Comparison of ENCODE assay signal across 1 cellular context in the genomic region with DNA sequence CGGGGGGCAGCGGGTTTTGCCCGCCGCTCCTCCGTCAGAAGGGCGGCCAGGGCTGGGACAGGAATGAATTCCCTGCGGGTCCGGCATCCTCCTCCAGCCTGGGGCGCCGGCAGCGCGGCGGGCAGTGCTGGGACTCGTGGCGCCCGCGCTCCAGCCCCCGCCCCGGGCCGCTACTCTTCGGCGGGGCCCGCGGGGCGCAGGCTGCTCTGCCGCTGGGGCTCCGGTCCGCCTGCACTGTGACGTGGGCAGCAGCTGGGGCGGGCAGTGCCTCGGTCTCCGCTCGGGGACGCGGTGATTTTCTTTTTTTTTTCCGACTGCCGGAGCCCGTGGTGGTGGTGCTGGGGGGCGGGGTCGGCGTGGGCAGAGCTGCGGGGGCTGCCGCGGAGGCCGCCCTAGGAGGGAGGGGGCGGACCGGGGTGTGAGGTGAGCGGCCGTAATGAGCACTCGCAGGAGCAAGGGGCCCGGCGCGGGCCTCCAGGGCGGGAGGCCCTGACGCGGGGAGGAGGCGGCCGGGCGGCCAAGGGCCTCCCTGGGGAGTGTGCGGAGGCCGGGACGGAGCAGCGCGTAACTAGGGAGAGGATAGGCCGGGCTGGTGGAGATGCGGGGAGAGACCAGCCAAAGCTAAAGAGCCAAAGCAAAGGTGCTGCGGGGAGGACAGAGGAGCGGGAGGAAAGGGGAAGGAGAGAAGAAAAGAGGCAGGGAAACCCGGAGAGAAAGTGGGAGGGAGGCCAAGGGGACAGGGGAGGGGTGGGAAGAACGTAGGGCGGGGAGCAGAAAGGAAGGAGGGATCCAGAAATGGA.
TF ChIP-seq lines count a peak whose summit lies in the region.

No MANE protein-coding gene starts in this region.

TF ChIP-seq in GM23338, 12 proteins besides CTCF, POLR2A, EP300 and RAD21 (continued from another document):
- TF ChIP-seq, protein P1, sequence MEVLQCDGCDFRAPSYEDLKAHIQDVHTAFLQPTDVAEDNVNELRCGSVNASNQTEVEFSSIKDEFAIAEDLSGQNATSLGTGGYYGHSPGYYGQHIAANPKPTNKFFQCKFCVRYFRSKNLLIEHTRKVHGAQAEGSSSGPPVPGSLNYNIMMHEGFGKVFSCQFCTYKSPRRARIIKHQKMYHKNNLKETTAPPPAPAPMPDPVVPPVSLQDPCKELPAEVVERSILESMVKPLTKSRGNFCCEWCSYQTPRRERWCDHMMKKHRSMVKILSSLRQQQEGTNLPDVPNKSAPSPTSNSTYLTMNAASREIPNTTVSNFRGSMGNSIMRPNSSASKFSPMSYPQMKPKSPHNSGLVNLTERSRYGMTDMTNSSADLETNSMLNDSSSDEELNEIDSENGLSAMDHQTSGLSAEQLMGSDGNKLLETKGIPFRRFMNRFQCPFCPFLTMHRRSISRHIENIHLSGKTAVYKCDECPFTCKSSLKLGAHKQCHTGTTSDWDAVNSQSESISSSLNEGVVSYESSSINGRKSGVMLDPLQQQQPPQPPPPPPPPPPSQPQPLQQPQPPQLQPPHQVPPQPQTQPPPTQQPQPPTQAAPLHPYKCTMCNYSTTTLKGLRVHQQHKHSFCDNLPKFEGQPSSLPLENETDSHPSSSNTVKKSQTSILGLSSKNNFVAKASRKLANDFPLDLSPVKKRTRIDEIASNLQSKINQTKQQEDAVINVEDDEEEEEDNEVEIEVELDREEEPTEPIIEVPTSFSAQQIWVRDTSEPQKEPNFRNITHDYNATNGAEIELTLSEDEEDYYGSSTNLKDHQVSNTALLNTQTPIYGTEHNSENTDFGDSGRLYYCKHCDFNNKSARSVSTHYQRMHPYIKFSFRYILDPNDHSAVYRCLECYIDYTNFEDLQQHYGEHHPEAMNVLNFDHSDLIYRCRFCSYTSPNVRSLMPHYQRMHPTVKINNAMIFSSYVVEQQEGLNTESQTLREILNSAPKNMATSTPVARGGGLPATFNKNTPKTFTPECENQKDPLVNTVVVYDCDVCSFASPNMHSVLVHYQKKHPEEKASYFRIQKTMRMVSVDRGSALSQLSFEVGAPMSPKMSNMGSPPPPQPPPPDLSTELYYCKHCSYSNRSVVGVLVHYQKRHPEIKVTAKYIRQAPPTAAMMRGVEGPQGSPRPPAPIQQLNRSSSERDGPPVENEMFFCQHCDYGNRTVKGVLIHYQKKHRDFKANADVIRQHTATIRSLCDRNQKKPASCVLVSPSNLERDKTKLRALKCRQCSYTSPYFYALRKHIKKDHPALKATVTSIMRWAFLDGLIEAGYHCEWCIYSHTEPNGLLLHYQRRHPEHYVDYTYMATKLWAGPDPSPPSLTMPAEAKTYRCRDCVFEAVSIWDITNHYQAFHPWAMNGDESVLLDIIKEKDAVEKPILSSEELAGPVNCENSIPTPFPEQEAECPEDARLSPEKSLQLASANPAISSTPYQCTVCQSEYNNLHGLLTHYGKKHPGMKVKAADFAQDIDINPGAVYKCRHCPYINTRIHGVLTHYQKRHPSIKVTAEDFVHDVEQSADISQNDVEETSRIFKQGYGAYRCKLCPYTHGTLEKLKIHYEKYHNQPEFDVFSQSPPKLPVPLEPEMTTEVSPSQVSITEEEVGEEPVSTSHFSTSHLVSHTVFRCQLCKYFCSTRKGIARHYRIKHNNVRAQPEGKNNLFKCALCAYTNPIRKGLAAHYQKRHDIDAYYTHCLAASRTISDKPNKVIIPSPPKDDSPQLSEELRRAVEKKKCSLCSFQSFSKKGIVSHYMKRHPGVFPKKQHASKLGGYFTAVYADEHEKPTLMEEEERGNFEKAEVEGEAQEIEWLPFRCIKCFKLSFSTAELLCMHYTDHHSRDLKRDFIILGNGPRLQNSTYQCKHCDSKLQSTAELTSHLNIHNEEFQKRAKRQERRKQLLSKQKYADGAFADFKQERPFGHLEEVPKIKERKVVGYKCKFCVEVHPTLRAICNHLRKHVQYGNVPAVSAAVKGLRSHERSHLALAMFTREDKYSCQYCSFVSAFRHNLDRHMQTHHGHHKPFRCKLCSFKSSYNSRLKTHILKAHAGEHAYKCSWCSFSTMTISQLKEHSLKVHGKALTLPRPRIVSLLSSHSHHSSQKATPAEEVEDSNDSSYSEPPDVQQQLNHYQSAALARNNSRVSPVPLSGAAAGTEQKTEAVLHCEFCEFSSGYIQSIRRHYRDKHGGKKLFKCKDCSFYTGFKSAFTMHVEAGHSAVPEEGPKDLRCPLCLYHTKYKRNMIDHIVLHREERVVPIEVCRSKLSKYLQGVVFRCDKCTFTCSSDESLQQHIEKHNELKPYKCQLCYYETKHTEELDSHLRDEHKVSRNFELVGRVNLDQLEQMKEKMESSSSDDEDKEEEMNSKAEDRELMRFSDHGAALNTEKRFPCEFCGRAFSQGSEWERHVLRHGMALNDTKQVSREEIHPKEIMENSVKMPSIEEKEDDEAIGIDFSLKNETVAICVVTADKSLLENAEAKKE (CRISPR knock-in tag; IDR thresholded peaks at IDR 0.05): no peak
- no peak for TF ChIP-seq EZH2 (IDR thresholded peaks at IDR 0.05; ENCODE audit: low read depth, unreplicated experiment)
- TF ChIP-seq ZNF114 (CRISPR knock-in tag; IDR thresholded peaks at IDR 0.05): no peak
